In genomic region chr11:60899021-60899936, GRCh38 we compare ENCODE assay signal across 8 cellular contexts. TPM values are rescaled to one million over a fixed set of nuclear protein-coding genes. Genes with fewer than 3 reads are reported as not detected.
DNase-seq lines count a peak whose midpoint lies in the region; ATAC-seq, FAIRE-seq and TF ChIP-seq lines count a peak whose summit lies in the region.

No MANE protein-coding gene starts in this region.

- H4K20me1 ChIP-seq in GM23338 (replicated peaks; ENCODE audit: insufficient read depth): peaks cover 29% of the 10 kb centered on the region
- H4K20me1 ChIP-seq in K562 (replicated peaks; ENCODE audit: control insufficient read depth, insufficient read depth, low read length): peaks cover 16% of the 10 kb centered on the region

- ATAC-seq in GM23338: peak; percentile 89
- peak; percentile 93 for ATAC-seq in K562
- peak; percentile 76 for ATAC-seq in stimulated activated memory B cell treated with anti-CD40 and anti-IgM and Interleukin-4, amounts not matched to agents 10 μg/mL and 1 μg/mL and 100 μg/mL, for 72 hours

- no peaks in the 10 kb centered on the region for H3K27me3 Mint-ChIP-seq in GM23338 (ENCODE audit: insufficient read depth, low read depth, poor library complexity)
- H3K27me3 Mint-ChIP-seq in stimulated activated memory B cell treated with anti-CD40 and anti-IgM and Interleukin-4, amounts not matched to agents 10 μg/mL and 1 μg/mL and 100 μg/mL, for 72 hours: no peaks in the 10 kb centered on the region

- no peaks in the 10 kb centered on the region for H3K27me3 ChIP-seq in GM23338 (ENCODE audit: insufficient read depth)
- no peaks in the 10 kb centered on the region for H3K27me3 ChIP-seq in K562 (ENCODE audit: control insufficient read depth in 2 of 2, insufficient read depth in 2 of 2, low read length in 2 of 2)

- H3K4me1 ChIP-seq in GM23338 (ENCODE audit: insufficient read depth) (no peaks in the 10 kb centered on the region), K562 (replicated peaks in 1 of 2; ENCODE audit: control insufficient read depth in 2 of 2, insufficient read depth in 2 of 2, low read length in 2 of 2) (peaks cover 0 to 4% of the 10 kb centered on the region in 2 experiments; a peak in 1 of 5 replicates)

- DNase-seq in NCI-H2081 (lab: John Stamatoyannopoulos, UW) (peak; percentile 51 to 60), NCI-H2081 treated with DMSO at 0.1 percent for 48 hours (lab: John Stamatoyannopoulos, UW) (no peak), GM23338 (ENCODE audit: low spot score) (peak; percentile 74), NCI-H748 (lab: John Stamatoyannopoulos, UW; ENCODE audit: unreplicated experiment) (peak; percentile 50), K562 (ENCODE audit: extremely low read depth in 1 of 4, low spot score in 3 of 4) (peak; percentile 53 to 74 (median 60)), inferior parietal cortex (ENCODE audit: extremely low spot score) (peak; percentile 79), cortex of kidney (lab: John Stamatoyannopoulos, UW) (no peak)

- H3K4me3 Mint-ChIP-seq in GM23338: no peak overlapping the region
- H3K4me3 Mint-ChIP-seq in stimulated activated memory B cell treated with anti-CD40 and anti-IgM and Interleukin-4, amounts not matched to agents 10 μg/mL and 1 μg/mL and 100 μg/mL, for 72 hours: no peak overlapping the region

- 0 out of 2 replicates have a peak overlapping the region, but pooled peaks have one; percentile 9 for H3K27ac ChIP-seq in GM23338 (ENCODE audit: low read depth)
- H3K27ac ChIP-seq in K562 (ENCODE audit: extremely low read depth, low read depth, low read length): peak overlapping the region; percentile 35; the same call in 2 of the 3 replicates

- FAIRE-seq in K562 (lab: Jason Lieb, UNC): peak; percentile 90

- no peaks in the 10 kb centered on the region for H3K9me3 Mint-ChIP-seq in GM23338
- H3K9me3 Mint-ChIP-seq in stimulated activated memory B cell treated with anti-CD40 and anti-IgM and Interleukin-4, amounts not matched to agents 10 μg/mL and 1 μg/mL and 100 μg/mL, for 72 hours: no peaks in the 10 kb centered on the region

- TF ChIP-seq POLR2A in K562 (conservative IDR thresholded peaks at IDR 0.05): no peak

- TF ChIP-seq CTCF in GM23338 (conservative IDR thresholded peaks at IDR 0.05; ENCODE audit: low read depth in 2 of 2) (peak; percentile 83 to 94), K562 (IDR thresholded peaks at IDR 0.05 in 2 of 3, conservative IDR thresholded peaks at IDR 0.05 in 1 of 3; ENCODE audit: insufficient read depth in 2 of 3, low read depth in 1 of 3, low read length in 3 of 3) (peak; percentile 82 to 94 (median 94))

- intact Hi-C loops in K562 (cut with micrococcal nuclease): loop anchor here (1.0 kb wide), 1 partner anchor 68 kb away; no protein-coding TSS in a partner anchor

- no peak overlapping the region for H3K4me2 ChIP-seq in GM23338
- H3K4me2 ChIP-seq in K562 (ENCODE audit: insufficient read depth, low read length): no peak overlapping the region

- CTCF ChIA-PET in K562 (lab: Yijun Ruan, JAX; ENCODE audit: low intra/inter-chr PET ratio): interaction anchor here (0.6 to 1.9 kb wide), 4 partner anchors 61 to 124 kb away, joined by 3 to 18 read pairs (median 4); no protein-coding TSS in a partner anchor

- H3F3A ChIP-seq in GM23338 (replicated peaks; ENCODE audit: low read depth): no peaks in the 10 kb centered on the region

- peaks cover 93% of the 10 kb centered on the region for H3K36me3 Mint-ChIP-seq in GM23338 (ENCODE audit: low read depth)
- H3K36me3 Mint-ChIP-seq in stimulated activated memory B cell treated with anti-CD40 and anti-IgM and Interleukin-4, amounts not matched to agents 10 μg/mL and 1 μg/mL and 100 μg/mL, for 72 hours: peaks cover 70% of the 10 kb centered on the region

- peaks cover 54% of the 10 kb centered on the region for H3K36me3 ChIP-seq in GM23338 (ENCODE audit: insufficient read depth)
- peaks cover 100% of the 10 kb centered on the region for H3K36me3 ChIP-seq in K562 (ENCODE audit: control insufficient read depth, insufficient read depth, low read length)

- H2AFZ ChIP-seq in GM23338 (no peak overlapping the region), K562 (ENCODE audit: low read depth, low read length) (no peak overlapping the region)

- peak; percentile 71 to 83 for TF ChIP-seq RAD21 in K562 (CRISPR knock-in tag; conservative IDR thresholded peaks at IDR 0.05 in 1 of 2, IDR thresholded peaks at IDR 0.05 in 1 of 2)

- no peaks in the 10 kb centered on the region for H3K9me2 ChIP-seq in GM23338 (ENCODE audit: insufficient read depth)

- H3K9me3 ChIP-seq in K562 (replicated peaks; ENCODE audit: control insufficient read depth, insufficient read depth, low read depth, low read length): no peaks in the 10 kb centered on the region

- no peaks in the 10 kb centered on the region for H3K9me1 ChIP-seq in K562 (ENCODE audit: control insufficient read depth, insufficient read depth, low read length)

- H3K4me1 Mint-ChIP-seq in GM23338: peaks cover 4% of the 10 kb centered on the region
- H3K4me1 Mint-ChIP-seq in stimulated activated memory B cell treated with anti-CD40 and anti-IgM and Interleukin-4, amounts not matched to agents 10 μg/mL and 1 μg/mL and 100 μg/mL, for 72 hours: peaks cover 31% of the 10 kb centered on the region

- in situ Hi-C loops in K562 (cut with MboI): loop anchor here (5.0 kb wide), 1 partner anchor 122 kb away; no protein-coding TSS in a partner anchor

- no TSS peak for BruUV-seq in K562 (replicated peaks; lab: Mats Ljungman, UMichigan)

- no peak for TF ChIP-seq EP300 in K562 (IDR thresholded peaks at IDR 0.05; ENCODE audit: low read length)

- 55% methylated on average over 12 of the region's 12 CpGs for WGBS in K562 (ENCODE audit: insufficient coverage, low coverage, missing lambda C conversion rate)

- peak overlapping the region; percentile 95 for H3K27ac Mint-ChIP-seq in GM23338
- H3K27ac Mint-ChIP-seq in stimulated activated memory B cell treated with anti-CD40 and anti-IgM and Interleukin-4, amounts not matched to agents 10 μg/mL and 1 μg/mL and 100 μg/mL, for 72 hours: peak overlapping the region; percentile 72

- H3K79me2 ChIP-seq in GM23338 (replicated peaks; ENCODE audit: insufficient read depth) (peaks cover 20% of the 10 kb centered on the region), K562 (ENCODE audit: control insufficient read depth, insufficient read depth, low read length) (peaks cover 21% of the 10 kb centered on the region)

- H3K9ac ChIP-seq in K562 (ENCODE audit: insufficient read depth in 1 of 2, low read depth in 2 of 2, low read length in 2 of 2): 0 out of 4 replicates have a peak overlapping the region, but pooled peaks of 1 of the 2 experiments have one; percentile 32

- no peak overlapping the region for H3K4me3 ChIP-seq in GM23338
- H3K4me3 ChIP-seq in K562: no peak overlapping the region

- POLR2A ChIA-PET in K562 (lab: Yijun Ruan, JAX): interaction anchor here (0.8 to 1.0 kb wide), 3 partner anchors 14 to 72 kb away, joined by 3 to 7 read pairs (median 6); partner anchors contain the start of gene TMEM109

RNA-seq across cellular contexts. Expression of gene PRPF19, which starts 7.1 kb away (rescaled TPM):
- total RNA-seq in GM23338 (2014; rRNA removed; shearing (Covaris generic)): 134 and 161 TPM in 2 replicates
- polyA plus RNA-seq in GM23338 (2016; fragmentation: Nextera tagmentation; extraction: Ambion mirVana) (153 and 186 TPM in 2 replicates), K562 (2011; rRNA removed) (31.5 and 61.8 TPM in 2 replicates), K562 (2014; fragmentation: Illumina TruSeq; extraction: Trizol) (212 and 213 TPM in 2 replicates), K562 (2014; fragmentation: Nextera tagmentation; extraction: Ambion mirVana) (10 to 100 TPM in 1 of 2 experiments, 1 to 10 TPM in 1; 9.4 to 16.5 TPM), K562 (2014; rRNA removed) (73.1 and 73.2 TPM in 2 replicates)
- 44.6 and 81.5 TPM in 2 replicates for total RNA-seq in K562 (2011; cell fraction: chromatin; rRNA removed; ENCODE audit: low replicate concordance)
- total RNA-seq in K562 (2011; cell fraction: nucleolus; rRNA removed): 57.1 and 61.7 TPM in 2 replicates
- total RNA-seq in K562 (2011; cell fraction: nucleoplasm; rRNA removed): 54.4 and 88.4 TPM in 2 replicates
- total RNA-seq in K562 (2014; rRNA removed) (93.5 and 122 TPM in 2 replicates), K562 (2014; rRNA removed; fragmentation: Illumina TruSeq; extraction: Trizol) (58.4 and 68.0 TPM in 2 replicates), K562 (2015; rRNA removed; fragmentation: Illumina TruSeq; extraction: Trizol) (84.9 and 89.6 TPM in 2 replicates), K562 (2021) (193 and 208 TPM in 2 replicates)
- polyA plus RNA-seq in K562 (2011; cell fraction: cytosol; rRNA removed): 40.2 and 96.7 TPM in 2 replicates
- 41.7 and 70.4 TPM in 2 replicates for polyA plus RNA-seq in K562 (2011; cell fraction: nucleus; rRNA removed)
- 146 and 194 TPM in 2 replicates for polyA plus RNA-seq in K562 (2012)
- 23.9 and 28.7 TPM in 2 replicates for polyA minus RNA-seq in K562 (2011; rRNA and poly(A)+ RNA removed)
- 53.3 and 75.9 TPM in 2 replicates for polyA minus RNA-seq in K562 (2011; cell fraction: cytosol; rRNA and poly(A)+ RNA removed)
- 41.1 and 43.4 TPM in 2 replicates for polyA minus RNA-seq in K562 (2011; cell fraction: nucleus; rRNA and poly(A)+ RNA removed)

RNA-seq across cellular contexts. Expression of gene TMEM109, which starts 14.7 kb away (rescaled TPM):
- 12.1 and 17.7 TPM in 2 replicates for total RNA-seq in GM23338 (2014; rRNA removed; shearing (Covaris generic))
- polyA plus RNA-seq in GM23338 (2016; fragmentation: Nextera tagmentation; extraction: Ambion mirVana): 17.4 TPM in 2 replicates
- 15.1 and 39.4 TPM in 2 replicates for total RNA-seq in K562 (2011; cell fraction: chromatin; rRNA removed; ENCODE audit: low replicate concordance)
- total RNA-seq in K562 (2011; cell fraction: nucleolus; rRNA removed): 48.2 and 68.0 TPM in 2 replicates
- total RNA-seq in K562 (2011; cell fraction: nucleoplasm; rRNA removed): 65.5 and 90.9 TPM in 2 replicates
- total RNA-seq in K562 (2014; rRNA removed): 26.8 and 48.2 TPM in 2 replicates
- total RNA-seq in K562 (2014; rRNA removed; fragmentation: Illumina TruSeq; extraction: Trizol): 23.3 and 30.5 TPM in 2 replicates
- total RNA-seq in K562 (2015; rRNA removed; fragmentation: Illumina TruSeq; extraction: Trizol): 31.3 and 32.7 TPM in 2 replicates
- 69.8 and 79.0 TPM in 2 replicates for total RNA-seq in K562 (2021)
- 16.2 and 24.9 TPM in 2 replicates for polyA plus RNA-seq in K562 (2011; rRNA removed)
- polyA plus RNA-seq in K562 (2011; cell fraction: cytosol; rRNA removed): 21.6 and 39.6 TPM in 2 replicates
- 16.5 and 20.7 TPM in 2 replicates for polyA plus RNA-seq in K562 (2011; cell fraction: nucleus; rRNA removed)
- polyA plus RNA-seq in K562 (2012): 43.2 and 51.4 TPM in 2 replicates
- 71.3 and 83.1 TPM in 2 replicates for polyA plus RNA-seq in K562 (2014; fragmentation: Illumina TruSeq; extraction: Trizol)
- 10 to 100 TPM in 1 of 2 experiments, 1 to 10 TPM in 1; 9.2 to 18.3 TPM for polyA plus RNA-seq in K562 (2014; fragmentation: Nextera tagmentation; extraction: Ambion mirVana)
- 31.7 and 44.0 TPM in 2 replicates for polyA plus RNA-seq in K562 (2014; rRNA removed)
- polyA minus RNA-seq in K562 (2011; rRNA and poly(A)+ RNA removed): 10.7 and 12.1 TPM in 2 replicates
- polyA minus RNA-seq in K562 (2011; cell fraction: cytosol; rRNA and poly(A)+ RNA removed): 20.4 and 24.0 TPM in 2 replicates
- 5.5 and 8.0 TPM in 2 replicates for polyA minus RNA-seq in K562 (2011; cell fraction: nucleus; rRNA and poly(A)+ RNA removed)

RNA-seq across cellular contexts. Expression of gene TMEM132A, which starts 25.0 kb away (rescaled TPM):
- 51.9 and 96.6 TPM in 2 replicates for total RNA-seq in GM23338 (2014; rRNA removed; shearing (Covaris generic))
- 36.2 and 38.5 TPM in 2 replicates for polyA plus RNA-seq in GM23338 (2016; fragmentation: Nextera tagmentation; extraction: Ambion mirVana)
- 0.77 and 2.6 TPM in 2 replicates for total RNA-seq in K562 (2011; cell fraction: chromatin; rRNA removed; ENCODE audit: low replicate concordance)
- total RNA-seq in K562 (2011; cell fraction: nucleolus; rRNA removed): 1.4 and 2.5 TPM in 2 replicates
- 1.2 and 2.1 TPM in 2 replicates for total RNA-seq in K562 (2011; cell fraction: nucleoplasm; rRNA removed)
- total RNA-seq in K562 (2014; rRNA removed): 0.12 and 0.14 TPM in 2 replicates
- total RNA-seq in K562 (2014; rRNA removed; fragmentation: Illumina TruSeq; extraction: Trizol): not detected in 2 replicates
- 0.04 TPM in 1 of 2 replicates, not detected in the other for total RNA-seq in K562 (2015; rRNA removed; fragmentation: Illumina TruSeq; extraction: Trizol)
- 0.24 and 0.47 TPM in 2 replicates for total RNA-seq in K562 (2021)
- 0.18 and 0.20 TPM in 2 replicates for polyA plus RNA-seq in K562 (2011; rRNA removed)
- 0.03 and 0.30 TPM in 2 replicates for polyA plus RNA-seq in K562 (2011; cell fraction: cytosol; rRNA removed)
- 1.1 and 3.4 TPM in 2 replicates for polyA plus RNA-seq in K562 (2011; cell fraction: nucleus; rRNA removed)
- 0.12 and 0.26 TPM in 2 replicates for polyA plus RNA-seq in K562 (2012)
- not detected in 2 replicates for polyA plus RNA-seq in K562 (2014; fragmentation: Illumina TruSeq; extraction: Trizol)
- polyA plus RNA-seq in K562 (2014; fragmentation: Nextera tagmentation; extraction: Ambion mirVana): not detected
- 0.93 and 1.1 TPM in 2 replicates for polyA plus RNA-seq in K562 (2014; rRNA removed)
- polyA minus RNA-seq in K562 (2011; rRNA and poly(A)+ RNA removed): 0.15 and 0.46 TPM in 2 replicates
- 0.73 and 1.4 TPM in 2 replicates for polyA minus RNA-seq in K562 (2011; cell fraction: cytosol; rRNA and poly(A)+ RNA removed)
- polyA minus RNA-seq in K562 (2011; cell fraction: nucleus; rRNA and poly(A)+ RNA removed): 1.8 and 2.2 TPM in 2 replicates

RNA-seq across cellular contexts. Expression of gene ZP1, which starts 31.9 kb away (rescaled TPM):
- not detected in 2 replicates for total RNA-seq in GM23338 (2014; rRNA removed; shearing (Covaris generic))
- polyA plus RNA-seq in GM23338 (2016; fragmentation: Nextera tagmentation; extraction: Ambion mirVana) (not detected in 2 replicates), K562 (2011; rRNA removed) (0.11 and 0.12 TPM in 2 replicates), K562 (2014; fragmentation: Illumina TruSeq; extraction: Trizol) (not detected in 2 replicates), K562 (2014; fragmentation: Nextera tagmentation; extraction: Ambion mirVana) (not detected), K562 (2014; rRNA removed) (0.15 TPM in 1 of 2 replicates, not detected in the other)
- total RNA-seq in K562 (2011; cell fraction: chromatin; rRNA removed; ENCODE audit: low replicate concordance): not detected in 2 replicates
- total RNA-seq in K562 (2011; cell fraction: nucleolus; rRNA removed): not detected in 2 replicates
- not detected in 2 replicates for total RNA-seq in K562 (2011; cell fraction: nucleoplasm; rRNA removed)
- total RNA-seq in K562 (2014; rRNA removed) (not detected in 2 replicates), K562 (2014; rRNA removed; fragmentation: Illumina TruSeq; extraction: Trizol) (not detected in 2 replicates), K562 (2015; rRNA removed; fragmentation: Illumina TruSeq; extraction: Trizol) (not detected in 2 replicates), K562 (2021) (not detected in 2 replicates)
- polyA plus RNA-seq in K562 (2011; cell fraction: cytosol; rRNA removed): 0.04 and 0.66 TPM in 2 replicates
- polyA plus RNA-seq in K562 (2011; cell fraction: nucleus; rRNA removed): 0.70 and 0.72 TPM in 2 replicates
- polyA plus RNA-seq in K562 (2012): 0.08 TPM in 1 of 2 replicates, not detected in the other
- not detected in 2 replicates for polyA minus RNA-seq in K562 (2011; rRNA and poly(A)+ RNA removed)
- polyA minus RNA-seq in K562 (2011; cell fraction: cytosol; rRNA and poly(A)+ RNA removed): not detected in 2 replicates
- 0.56 TPM in 1 of 2 replicates, not detected in the other for polyA minus RNA-seq in K562 (2011; cell fraction: nucleus; rRNA and poly(A)+ RNA removed)

RNA-seq across cellular contexts. Expression of gene PTGDR2, which starts 43.5 kb away (rescaled TPM):
- 0.24 and 0.35 TPM in 2 replicates for total RNA-seq in GM23338 (2014; rRNA removed; shearing (Covaris generic))
- 0.57 and 0.73 TPM in 2 replicates for polyA plus RNA-seq in GM23338 (2016; fragmentation: Nextera tagmentation; extraction: Ambion mirVana)
- 3.5 and 11.1 TPM in 2 replicates for total RNA-seq in K562 (2011; cell fraction: chromatin; rRNA removed; ENCODE audit: low replicate concordance)
- total RNA-seq in K562 (2011; cell fraction: nucleolus; rRNA removed): 9.9 and 14.3 TPM in 2 replicates
- 7.9 and 10.4 TPM in 2 replicates for total RNA-seq in K562 (2011; cell fraction: nucleoplasm; rRNA removed)
- total RNA-seq in K562 (2014; rRNA removed): 1.9 and 2.5 TPM in 2 replicates
- 0.64 and 0.80 TPM in 2 replicates for total RNA-seq in K562 (2014; rRNA removed; fragmentation: Illumina TruSeq; extraction: Trizol)
- 0.87 and 1.1 TPM in 2 replicates for total RNA-seq in K562 (2015; rRNA removed; fragmentation: Illumina TruSeq; extraction: Trizol)
- total RNA-seq in K562 (2021): 2.6 and 3.0 TPM in 2 replicates
- polyA plus RNA-seq in K562 (2011; rRNA removed): 1.7 and 1.9 TPM in 2 replicates
- 1.8 and 5.9 TPM in 2 replicates for polyA plus RNA-seq in K562 (2011; cell fraction: cytosol; rRNA removed)
- polyA plus RNA-seq in K562 (2011; cell fraction: nucleus; rRNA removed): 2.1 and 3.4 TPM in 2 replicates
- 5.2 and 7.0 TPM in 2 replicates for polyA plus RNA-seq in K562 (2012)
- polyA plus RNA-seq in K562 (2014; fragmentation: Illumina TruSeq; extraction: Trizol): 1.6 TPM in 2 replicates
- polyA plus RNA-seq in K562 (2014; fragmentation: Nextera tagmentation; extraction: Ambion mirVana): under 1 TPM; 0.51 to 0.55 TPM
- 0.82 and 1.9 TPM in 2 replicates for polyA plus RNA-seq in K562 (2014; rRNA removed)
- polyA minus RNA-seq in K562 (2011; rRNA and poly(A)+ RNA removed): 2.3 and 3.8 TPM in 2 replicates
- polyA minus RNA-seq in K562 (2011; cell fraction: cytosol; rRNA and poly(A)+ RNA removed): 3.7 and 4.8 TPM in 2 replicates
- 2.3 and 2.7 TPM in 2 replicates for polyA minus RNA-seq in K562 (2011; cell fraction: nucleus; rRNA and poly(A)+ RNA removed)

Comparison
In these comparisons a context has a peak if more than half of its experiments do, and no peak if none do; other contexts are left out.
1. DNase-seq: peak in NCI-H2081 (2 of 2), GM23338 (single experiment), NCI-H748 (single experiment), K562 (4 of 4) and inferior parietal cortex (single experiment); none in NCI-H2081 treated with DMSO at 0.1 percent for 48 hours (single experiment) and cortex of kidney (single experiment).
2. RNA of gene TMEM132A, which starts 25.0 kb away (total RNA-seq): 51.9 to 96.6 TPM in GM23338; 0.04 to 2.6 TPM in K562; every median in the first group is over 10 times any median in the second.
3. Peak in every context shown above with its lines, with median percentiles within 50 percentile points of each other: ATAC-seq.